Comparison of ENCODE assay signal across 28 cellular contexts in the genomic region with DNA sequence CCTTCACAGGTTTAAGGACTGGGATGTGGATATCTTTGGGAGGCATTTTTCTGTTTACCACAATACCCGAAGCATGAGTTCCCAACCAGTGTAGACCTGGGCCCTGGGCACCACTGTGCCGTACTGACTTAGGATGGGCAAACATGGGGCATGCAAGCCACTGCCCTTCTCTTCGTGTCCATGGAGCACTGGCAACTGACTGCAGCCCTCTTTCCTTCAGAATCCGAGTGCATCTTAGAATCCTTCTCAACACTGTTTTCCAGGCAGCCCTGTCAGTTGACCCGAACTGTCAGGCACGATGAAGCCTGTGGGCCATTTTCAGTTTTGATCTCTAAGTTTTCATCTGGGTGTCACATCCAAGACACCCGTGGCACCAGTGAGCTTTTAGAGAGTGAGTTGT. TPM values are rescaled to one million over a fixed set of nuclear protein-coding genes. Genes with fewer than 3 reads are reported as not detected.
DNase-seq lines count a peak whose midpoint lies in the region; ATAC-seq and TF ChIP-seq lines count a peak whose summit lies in the region.
"Had no signal": no experiment of that assay in that cellular context is flagged by ENCODE, and none has a peak within 500 bp of the region (broad histone marks: within the 10 kb centered on the region; RNA-seq: fewer than 3 reads in every experiment).

No MANE protein-coding gene starts in this region.

- H3K9ac ChIP-seq in trophoblast cell (ENCODE audit: low read length) = no peak overlapping the region
- H3K9ac ChIP-seq: BLaER1 had no signal

- DNase-seq in right atrium auricular region (ENCODE audit: low spot score) = peak; percentile 52
- no peak for DNase-seq in cardiac septum (ENCODE audit: low spot score)
- no peak for DNase-seq in trophoblast cell
- DNase-seq in suprapubic skin (ENCODE audit: low spot score in 2 of 2) = no peak
- DNase-seq in NK-92 treated with Interleukin-12 subunit alpha and Interleukin-12 subunit beta, amount 100 ng/mL, for 24 hours (lab: John Stamatoyannopoulos, UW) = no peak
- no peak for DNase-seq in HCEC 1CT
- DNase-seq: 8988T; ACHN; BE2C; C1 segment of cervical spinal cord; CD4-positive, alpha-beta memory T cell; CD4-positive, CD25-positive, alpha-beta regulatory T cell; CD8-positive, alpha-beta memory T cell; COR-L47; DMS 273 treated with DMSO at 0.1 percent for 48 hours; DMS153; DMS53; DMS79; DND-41; EL; GDM1 had no signal

- H3K4me2 ChIP-seq in trophoblast cell (ENCODE audit: low read length) = no peak overlapping the region
- H3K4me2 ChIP-seq: BLaER1 had no signal

- no peak overlapping the region for H3K4ac ChIP-seq in trophoblast cell (ENCODE audit: low read depth, low read length)

- no peak overlapping the region for H3K18ac ChIP-seq in trophoblast cell (ENCODE audit: low read length)

- H3K36me3 ChIP-seq in right atrium auricular region = no peaks in the 10 kb centered on the region
- no peaks in the 10 kb centered on the region for H3K36me3 ChIP-seq in trophoblast cell (ENCODE audit: control insufficient read depth in 1 of 2, insufficient read depth in 2 of 2, low read length in 2 of 2)
- H3K36me3 ChIP-seq in suprapubic skin = no peaks in the 10 kb centered on the region
- H3K36me3 ChIP-seq: BE2C, BLaER1 had no signal

- H4K8ac ChIP-seq in trophoblast cell (ENCODE audit: low read depth, low read length) = no peak overlapping the region

- no peak overlapping the region for H2BK120ac ChIP-seq in trophoblast cell (ENCODE audit: insufficient read depth, low read length, poor library complexity)

- no peak overlapping the region for H3K4me3 ChIP-seq in right atrium auricular region
- H3K4me3 ChIP-seq in trophoblast cell (ENCODE audit: low read depth, low read length) = peak overlapping the region; percentile 30
- no peak overlapping the region for H3K4me3 ChIP-seq in suprapubic skin
- H3K4me3 ChIP-seq: BLaER1, GM12878 had no signal

- no peak overlapping the region for H4K91ac ChIP-seq in trophoblast cell (ENCODE audit: low read depth, low read length)

- H3K27ac ChIP-seq in right atrium auricular region (no peak overlapping the region), trophoblast cell (ENCODE audit: low read depth, low read length) (no peak overlapping the region), suprapubic skin (peak overlapping the region; percentile 26)
- H3K27ac ChIP-seq: BLaER1 had no signal

- no peak overlapping the region for H3K14ac ChIP-seq in trophoblast cell (ENCODE audit: low read length)

- no peak for TF ChIP-seq CTCF in right atrium auricular region (IDR thresholded peaks at IDR 0.05)
- TF ChIP-seq CTCF in suprapubic skin (IDR thresholded peaks at IDR 0.05) = no peak

- no peak overlapping the region for H2BK5ac ChIP-seq in trophoblast cell (ENCODE audit: low read depth, low read length, poor library complexity)

- no peak for TF ChIP-seq POLR2A in suprapubic skin (IDR thresholded peaks at IDR 0.05)

- no peak overlapping the region for H2AFZ ChIP-seq in trophoblast cell (ENCODE audit: insufficient read depth, low read length, poor library complexity)

- no peak overlapping the region for H3K23ac ChIP-seq in trophoblast cell (ENCODE audit: low read length)

- H3K27me3 ChIP-seq in right atrium auricular region (no peaks in the 10 kb centered on the region), trophoblast cell (ENCODE audit: insufficient read depth, low read length) (no peaks in the 10 kb centered on the region), suprapubic skin (no peaks in the 10 kb centered on the region)
- H3K27me3 ChIP-seq: BE2C, BLaER1 had no signal

- no peaks in the 10 kb centered on the region for H3K79me1 ChIP-seq in trophoblast cell (ENCODE audit: low read length)

- H3K79me2 ChIP-seq in trophoblast cell (ENCODE audit: control insufficient read depth, insufficient read depth, low read length, poor library complexity) = no peaks in the 10 kb centered on the region

- no peak overlapping the region for H2AK5ac ChIP-seq in trophoblast cell (ENCODE audit: low read length)

- no peak overlapping the region for H4K12ac ChIP-seq in trophoblast cell (ENCODE audit: low read depth, low read length)

- no peaks in the 10 kb centered on the region for H3K4me1 ChIP-seq in right atrium auricular region
- no peaks in the 10 kb centered on the region for H3K4me1 ChIP-seq in trophoblast cell (ENCODE audit: control insufficient read depth in 1 of 2, insufficient read depth in 2 of 2, low read length in 2 of 2)
- no peaks in the 10 kb centered on the region for H3K4me1 ChIP-seq in suprapubic skin
- H3K4me1 ChIP-seq: BE2C, BLaER1 had no signal

- intact Hi-C loops in cardiac septum (cut with DNase I) = no loop called here

- H3K9me3 ChIP-seq in right atrium auricular region (no peaks in the 10 kb centered on the region), trophoblast cell (ENCODE audit: insufficient read depth, low read depth, low read length) (no peaks in the 10 kb centered on the region), suprapubic skin (no peaks in the 10 kb centered on the region)
- H3K9me3 ChIP-seq: BE2C, BLaER1 had no signal

- no peak overlapping the region for H2BK12ac ChIP-seq in trophoblast cell (ENCODE audit: low read length)

- ATAC-seq in HG02642 (IDR thresholded peaks at IDR 0.05; ENCODE audit: poor library complexity, unreplicated experiment) = no peak
- ATAC-seq: GM12878 had no signal

- no peak for TF ChIP-seq EP300 in suprapubic skin (IDR thresholded peaks at IDR 0.05)

- WGBS in trophoblast cell (ENCODE audit: extremely low coverage, insufficient coverage, insufficient read length) = no CpG with 5 or more reads among the region's 7 CpGs
- 79% methylated on average over 6 of the region's 7 CpGs for WGBS in suprapubic skin

RNA-seq across cellular contexts. Expression of a gene that starts 59.2 kb away (rescaled TPM):
- under 1 TPM in 1 of 2 donors, not detected in 1; 0.07 TPM for total RNA-seq in right atrium auricular region
- total RNA-seq in cardiac septum = 0.35 TPM
- 0.03 and 0.04 TPM in 2 replicates for polyA plus RNA-seq in trophoblast cell (2013)
- 1 to 10 TPM in 3 of 4 donors, under 1 TPM in 1; 0.45 to 4.9 (median 3.3) TPM for total RNA-seq in suprapubic skin
- total RNA-seq: CD4-positive, alpha-beta memory T cell; CD4-positive, CD25-positive, alpha-beta regulatory T cell; CD8-positive, alpha-beta memory T cell; Daoy; G401; GM12878 had no signal
- polyA plus RNA-seq: AG04450; CD14-positive monocyte; CD4-positive, alpha-beta memory T cell; CD4-positive, CD25-positive, alpha-beta regulatory T cell; CD8-positive, alpha-beta memory T cell; GM12878 had no signal
